ENCODE assay signal across 6 cellular contexts in the genomic region with DNA sequence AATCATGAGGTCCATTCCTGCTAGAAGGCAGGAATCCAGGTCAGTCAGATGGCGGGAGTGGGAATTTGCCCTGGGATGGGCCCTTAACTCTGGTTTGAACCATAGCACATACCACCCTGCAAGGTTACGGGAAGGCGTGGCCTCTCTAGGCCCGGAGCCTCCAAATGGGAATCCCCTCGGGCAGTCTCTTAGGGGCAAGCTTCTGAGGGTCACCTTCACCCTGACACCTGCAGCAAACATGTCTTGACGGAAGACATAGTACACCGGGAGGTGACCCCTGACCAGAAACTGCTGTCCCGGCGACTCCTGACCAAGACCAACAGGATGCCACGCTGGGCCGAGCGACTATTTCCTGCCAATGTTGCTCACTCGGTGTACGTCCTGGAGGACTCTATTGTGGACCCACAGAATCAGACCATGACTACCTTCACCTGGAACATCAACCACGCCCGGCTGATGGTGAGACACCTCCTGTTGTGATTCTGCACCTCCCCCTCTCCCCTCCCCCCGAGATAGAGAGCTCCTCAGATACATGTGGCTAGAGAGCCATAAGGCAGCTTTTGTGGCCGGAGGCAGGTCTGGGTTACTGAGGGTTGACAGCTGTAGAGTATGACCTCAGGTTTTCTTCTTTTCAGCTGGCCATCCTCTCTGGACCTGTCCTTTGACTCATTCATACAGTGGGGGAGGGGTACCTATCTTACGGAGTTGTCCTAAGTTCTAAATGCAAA. TPM values are rescaled to one million over a fixed set of nuclear protein-coding genes. Genes with fewer than 3 reads are reported as not detected.
DNase-seq lines count a peak whose midpoint lies in the region; ATAC-seq, FAIRE-seq and TF ChIP-seq lines count a peak whose summit lies in the region.

No MANE protein-coding gene starts in this region.

- TF ChIP-seq RAD21 in GM12878 (IDR thresholded peaks at IDR 0.05; ENCODE audit: insufficient read depth, low read depth, low read length) = no peak

- no peak; the same call in 1 of the 2 replicates for TF ChIP-seq POLR2A in GM12878 (IDR thresholded peaks at IDR 0.05; ENCODE audit: low read depth, low read length)

- no peaks in the 10 kb centered on the region for H3K27me3 ChIP-seq in GM12878 (replicated peaks in 1 of 2; ENCODE audit: control insufficient read depth in 2 of 2, insufficient read depth in 2 of 2, low read length in 1 of 2)
- no peaks in the 10 kb centered on the region for H3K27me3 ChIP-seq in neutrophil

- peaks cover 7 to 17% of the 10 kb centered on the region in 2 experiments for H3K36me3 ChIP-seq in GM12878 (ENCODE audit: control insufficient read depth in 2 of 2, insufficient read depth in 2 of 2, low read length in 1 of 2)
- peaks cover 51% of the 10 kb centered on the region for H3K36me3 ChIP-seq in neutrophil

- in situ Hi-C loops in GM12878 (cut with MboI) = no loop called here

- no peaks in the 10 kb centered on the region for H3K9me3 ChIP-seq in GM12878 (replicated peaks; ENCODE audit: control insufficient read depth, insufficient read depth, low read length)
- H3K9me3 ChIP-seq in neutrophil = no peaks in the 10 kb centered on the region

- H4K20me1 ChIP-seq in GM12878 (ENCODE audit: control insufficient read depth, insufficient read depth) = no peaks in the 10 kb centered on the region

- TF ChIP-seq EP300 in GM12878 (IDR thresholded peaks at IDR 0.05; ENCODE audit: borderline replicate concordance in 1 of 2, control insufficient read depth in 1 of 2, low read depth in 2 of 2, low read length in 2 of 2) = no peak

- CTCF ChIA-PET in GM12878 (lab: Yijun Ruan, JAX) = interaction anchor here (0.7 to 1.9 kb wide), 3 partner anchors 14 to 196 kb away, joined by 3 to 6 read pairs (median 3); no protein-coding TSS in a partner anchor

- peak; percentile 34 for ATAC-seq in GM12878

- peak overlapping the region; percentile 75 for H3K4me3 ChIP-seq in GM12878
- H3K4me3 ChIP-seq in neutrophil (ENCODE audit: low read depth in 1 of 2, low read length in 1 of 2) = peak overlapping the region; percentile 79 to 99

- WGBS in GM12878 (ENCODE audit: insufficient coverage, insufficient replicate concordance, low lambda C conversion rate, missing lambda C conversion rate) = 1% methylated on average over 17 of the region's 19 CpGs

- H3K79me2 ChIP-seq in GM12878 (ENCODE audit: control insufficient read depth, insufficient read depth, low read length) = peaks cover 48% of the 10 kb centered on the region

- POLR2A ChIA-PET in GM12878 (lab: Charles Lee) = interaction anchor here (0.6 to 0.8 kb wide), 7 partner anchors 47 to 244 kb away, joined by 3 to 9 read pairs (median 5); a partner anchor contains a TSS

- no peak for TF ChIP-seq CTCF in GM12878 (IDR thresholded peaks at IDR 0.05 in 2 of 3, conservative IDR thresholded peaks at IDR 0.05 in 1 of 3; ENCODE audit: control insufficient read depth in 2 of 3, extremely low read depth in 1 of 3, insufficient read depth in 1 of 3, low read depth in 3 of 3, low read length in 3 of 3)
- no peak for TF ChIP-seq CTCF in neutrophil (IDR thresholded peaks at IDR 0.05)

- SMC1A ChIA-PET in GM12878 (lab: Charles Lee; ENCODE audit: uncharacterized antibody, unreplicated experiment) = interaction anchor here (1.0 kb wide), 1 partner anchor 190 kb away, joined by 7 read pairs; no protein-coding TSS in a partner anchor

- H3K4me2 ChIP-seq in GM12878 (ENCODE audit: control insufficient read depth, insufficient read depth) = peak overlapping the region; percentile 94

- peak overlapping the region; percentile 72 for H3K9ac ChIP-seq in GM12878 (ENCODE audit: control insufficient read depth, insufficient read depth, low read length)

- BruUV-seq in GM12878 (replicated peaks; lab: Mats Ljungman, UMichigan) = TSS peak; percentile 82

- DNase-seq in NCI-H345 (lab: John Stamatoyannopoulos, UW) (peak; percentile 14), NCI-H345 treated with DMSO at 0.1 percent for 48 hours (lab: John Stamatoyannopoulos, UW; ENCODE audit: unreplicated experiment) (no peak), GM12878 (ENCODE audit: low read depth, low spot score) (no peak), amygdala (lab: John Stamatoyannopoulos, UW) (no peak), cerebellar nuclear complex (lab: John Stamatoyannopoulos, UW) (no peak)

- FAIRE-seq in GM12878 (lab: Jason Lieb, UNC) = no peak

- H3K27ac ChIP-seq in GM12878 (ENCODE audit: control insufficient read depth, insufficient read depth) (peak overlapping the region; percentile 90), neutrophil (peak overlapping the region; percentile 95)

- H3K4me1 ChIP-seq in GM12878 (ENCODE audit: control insufficient read depth, insufficient read depth, low read length) = peaks cover 38% of the 10 kb centered on the region
- H3K4me1 ChIP-seq in neutrophil (ENCODE audit: control insufficient read depth in 1 of 2, insufficient read depth in 1 of 2, low read depth in 1 of 2, low read length in 1 of 2) = peaks cover 85 to 89% of the 10 kb centered on the region in 2 experiments

- RAD21 ChIA-PET in GM12878 (lab: Charles Lee; ENCODE audit: unreplicated experiment) = interaction anchor here (0.6 to 1.3 kb wide), 3 partner anchors 9 to 191 kb away, joined by 3 to 5 read pairs (median 5); no protein-coding TSS in a partner anchor

- intact Hi-C loops in GM12878 (cut with micrococcal nuclease; ENCODE audit: unreplicated experiment) = loop anchor here (5.0 to 10.0 kb wide), 3 partner anchors 167 to 290 kb away; a partner anchor contains a TSS

- no peak overlapping the region for H2AFZ ChIP-seq in GM12878 (ENCODE audit: control insufficient read depth, low read depth, low read length)

RNA-seq across cellular contexts. Expression of a gene that starts 1.0 kb away (rescaled TPM):
- 23.2 and 24.5 TPM in 2 replicates for total RNA-seq in GM12878 (2013; cell fraction: nucleolus; rRNA removed)
- total RNA-seq in GM12878 (2014; rRNA removed) (190 and 251 TPM in 2 replicates), GM12878 (2014; rRNA removed; fragmentation: Illumina TruSeq; extraction: Trizol) (221 and 242 TPM in 2 replicates), GM12878 (2021) (259 and 261 TPM in 2 replicates)
- polyA plus RNA-seq in GM12878 (2011; ENCODE audit: low read depth) = 42.5 TPM
- polyA plus RNA-seq in GM12878 (2011; rRNA removed) (171 and 256 TPM in 2 replicates), GM12878 (2014; fragmentation: Illumina TruSeq; extraction: Trizol) (157 and 248 TPM in 2 replicates), GM12878 (2014; fragmentation: Nextera tagmentation; extraction: Ambion mirVana) (100 to 1,000 TPM in 1 of 2 experiments, 10 to 100 TPM in 1; 30.9 to 106 TPM), GM12878 (2014; rRNA removed) (414 and 449 TPM in 2 replicates), GM12878 (2016; fragmentation: Nextera tagmentation; extraction: Ambion mirVana) (100 to 1,000 TPM; 529 to 584 TPM)
- polyA plus RNA-seq in GM12878 (2011; cell fraction: cytosol; rRNA removed) = 352 and 401 TPM in 2 replicates
- 123 and 139 TPM in 2 replicates for polyA plus RNA-seq in GM12878 (2011; cell fraction: nucleus; rRNA removed)
- polyA plus RNA-seq in GM12878 (2012) = 120 and 141 TPM in 2 replicates
- 114 and 144 TPM in 2 replicates for polyA minus RNA-seq in GM12878 (2011; rRNA and poly(A)+ RNA removed)
- 60.1 and 62.4 TPM in 2 replicates for polyA minus RNA-seq in GM12878 (2011; cell fraction: cytosol; rRNA and poly(A)+ RNA removed)
- polyA minus RNA-seq in GM12878 (2011; cell fraction: nucleus; rRNA and poly(A)+ RNA removed) = 28.7 and 43.0 TPM in 2 replicates

RNA-seq across cellular contexts. Expression of a gene that starts 1.0 kb away (rescaled TPM):
- 10.2 and 10.5 TPM in 2 replicates for total RNA-seq in GM12878 (2013; cell fraction: nucleolus; rRNA removed)
- 25.7 and 31.0 TPM in 2 replicates for total RNA-seq in GM12878 (2014; rRNA removed)
- total RNA-seq in GM12878 (2014; rRNA removed; fragmentation: Illumina TruSeq; extraction: Trizol) = 11.9 and 12.1 TPM in 2 replicates
- total RNA-seq in GM12878 (2021) = 27.6 and 30.3 TPM in 2 replicates
- polyA plus RNA-seq in GM12878 (2011; ENCODE audit: low read depth) = 18.3 TPM
- polyA plus RNA-seq in GM12878 (2011; rRNA removed) = 15.0 and 22.3 TPM in 2 replicates
- 29.7 and 37.0 TPM in 2 replicates for polyA plus RNA-seq in GM12878 (2011; cell fraction: cytosol; rRNA removed)
- polyA plus RNA-seq in GM12878 (2011; cell fraction: nucleus; rRNA removed) = 63.9 and 79.7 TPM in 2 replicates
- polyA plus RNA-seq in GM12878 (2012) = 29.2 and 29.8 TPM in 2 replicates
- polyA plus RNA-seq in GM12878 (2014; fragmentation: Illumina TruSeq; extraction: Trizol) = 14.1 and 15.1 TPM in 2 replicates
- 10 to 100 TPM in 1 of 2 experiments, 1 to 10 TPM in 1; 8.0 to 12.8 TPM for polyA plus RNA-seq in GM12878 (2014; fragmentation: Nextera tagmentation; extraction: Ambion mirVana)
- polyA plus RNA-seq in GM12878 (2014; rRNA removed) = 44.4 and 50.8 TPM in 2 replicates
- polyA plus RNA-seq in GM12878 (2016; fragmentation: Nextera tagmentation; extraction: Ambion mirVana) = 10 to 100 TPM; 26.4 to 28.4 TPM
- polyA minus RNA-seq in GM12878 (2011; rRNA and poly(A)+ RNA removed) = 6.9 and 10.0 TPM in 2 replicates
- 3.6 and 5.7 TPM in 2 replicates for polyA minus RNA-seq in GM12878 (2011; cell fraction: cytosol; rRNA and poly(A)+ RNA removed)
- 9.4 and 16.1 TPM in 2 replicates for polyA minus RNA-seq in GM12878 (2011; cell fraction: nucleus; rRNA and poly(A)+ RNA removed)

RNA-seq across cellular contexts. Expression of a gene that starts 7.1 kb away (rescaled TPM):
- total RNA-seq in GM12878 (2013; cell fraction: nucleolus; rRNA removed) = 14.3 and 15.7 TPM in 2 replicates
- 26.9 and 27.4 TPM in 2 replicates for total RNA-seq in GM12878 (2014; rRNA removed)
- total RNA-seq in GM12878 (2014; rRNA removed; fragmentation: Illumina TruSeq; extraction: Trizol) = 3.5 and 3.8 TPM in 2 replicates
- 20.5 and 26.7 TPM in 2 replicates for total RNA-seq in GM12878 (2021)
- 2.8 TPM for polyA plus RNA-seq in GM12878 (2011; ENCODE audit: low read depth)
- 4.1 and 13.3 TPM in 2 replicates for polyA plus RNA-seq in GM12878 (2011; rRNA removed)
- polyA plus RNA-seq in GM12878 (2011; cell fraction: cytosol; rRNA removed) = 13.5 and 26.2 TPM in 2 replicates
- 63.9 and 69.4 TPM in 2 replicates for polyA plus RNA-seq in GM12878 (2011; cell fraction: nucleus; rRNA removed)
- 14.0 and 14.1 TPM in 2 replicates for polyA plus RNA-seq in GM12878 (2012)
- polyA plus RNA-seq in GM12878 (2014; fragmentation: Illumina TruSeq; extraction: Trizol) = 0.79 and 1.7 TPM in 2 replicates
- under 1 TPM; 0.24 to 0.93 TPM for polyA plus RNA-seq in GM12878 (2014; fragmentation: Nextera tagmentation; extraction: Ambion mirVana)
- 29.8 and 36.2 TPM in 2 replicates for polyA plus RNA-seq in GM12878 (2014; rRNA removed)
- polyA plus RNA-seq in GM12878 (2016; fragmentation: Nextera tagmentation; extraction: Ambion mirVana) = 10 to 100 TPM; 13.7 to 15.5 TPM
- polyA minus RNA-seq in GM12878 (2011; rRNA and poly(A)+ RNA removed) = 3.0 and 7.4 TPM in 2 replicates
- polyA minus RNA-seq in GM12878 (2011; cell fraction: cytosol; rRNA and poly(A)+ RNA removed) = 3.8 and 6.5 TPM in 2 replicates
- polyA minus RNA-seq in GM12878 (2011; cell fraction: nucleus; rRNA and poly(A)+ RNA removed) = 9.9 and 20.9 TPM in 2 replicates

RNA-seq across cellular contexts. Expression of a gene that starts 46.9 kb away (rescaled TPM):
- total RNA-seq in GM12878 (2013; cell fraction: nucleolus; rRNA removed) = 195 and 213 TPM in 2 replicates
- total RNA-seq in GM12878 (2014; rRNA removed) = 184 and 207 TPM in 2 replicates
- 98.9 and 112 TPM in 2 replicates for total RNA-seq in GM12878 (2014; rRNA removed; fragmentation: Illumina TruSeq; extraction: Trizol)
- total RNA-seq in GM12878 (2021) = 117 and 121 TPM in 2 replicates
- 35.5 TPM for polyA plus RNA-seq in GM12878 (2011; ENCODE audit: low read depth)
- 55.9 and 104 TPM in 2 replicates for polyA plus RNA-seq in GM12878 (2011; rRNA removed)
- polyA plus RNA-seq in GM12878 (2011; cell fraction: cytosol; rRNA removed) = 273 and 308 TPM in 2 replicates
- polyA plus RNA-seq in GM12878 (2011; cell fraction: nucleus; rRNA removed) = 210 and 234 TPM in 2 replicates
- polyA plus RNA-seq in GM12878 (2012) = 139 and 151 TPM in 2 replicates
- polyA plus RNA-seq in GM12878 (2014; fragmentation: Illumina TruSeq; extraction: Trizol) = 84.1 and 178 TPM in 2 replicates
- polyA plus RNA-seq in GM12878 (2014; fragmentation: Nextera tagmentation; extraction: Ambion mirVana) = 10 to 100 TPM in 1 of 2 experiments, 1 to 10 TPM in 1; 2.4 to 11.4 TPM
- 179 and 230 TPM in 2 replicates for polyA plus RNA-seq in GM12878 (2014; rRNA removed)
- 100 to 1,000 TPM; 252 to 264 TPM for polyA plus RNA-seq in GM12878 (2016; fragmentation: Nextera tagmentation; extraction: Ambion mirVana)
- 197 and 327 TPM in 2 replicates for polyA minus RNA-seq in GM12878 (2011; rRNA and poly(A)+ RNA removed)
- 100 and 110 TPM in 2 replicates for polyA minus RNA-seq in GM12878 (2011; cell fraction: cytosol; rRNA and poly(A)+ RNA removed)
- polyA minus RNA-seq in GM12878 (2011; cell fraction: nucleus; rRNA and poly(A)+ RNA removed) = 69.0 and 97.6 TPM in 2 replicates

RNA-seq across cellular contexts. Expression of a gene that starts 53.2 kb away (rescaled TPM):
- 111 and 131 TPM in 2 replicates for total RNA-seq in GM12878 (2013; cell fraction: nucleolus; rRNA removed)
- 56.5 and 68.1 TPM in 2 replicates for total RNA-seq in GM12878 (2014; rRNA removed)
- 25.1 and 30.4 TPM in 2 replicates for total RNA-seq in GM12878 (2014; rRNA removed; fragmentation: Illumina TruSeq; extraction: Trizol)
- 65.6 and 72.9 TPM in 2 replicates for total RNA-seq in GM12878 (2021)
- polyA plus RNA-seq in GM12878 (2011; ENCODE audit: low read depth) = 6.4 TPM
- 28.8 and 57.1 TPM in 2 replicates for polyA plus RNA-seq in GM12878 (2011; rRNA removed)
- 90.6 and 104 TPM in 2 replicates for polyA plus RNA-seq in GM12878 (2011; cell fraction: cytosol; rRNA removed)
- 281 and 299 TPM in 2 replicates for polyA plus RNA-seq in GM12878 (2011; cell fraction: nucleus; rRNA removed)
- polyA plus RNA-seq in GM12878 (2012) = 30.7 and 40.7 TPM in 2 replicates
- 4.4 and 35.8 TPM in 2 replicates for polyA plus RNA-seq in GM12878 (2014; fragmentation: Illumina TruSeq; extraction: Trizol)
- polyA plus RNA-seq in GM12878 (2014; fragmentation: Nextera tagmentation; extraction: Ambion mirVana) = 1 to 10 TPM in 1 of 2 experiments, under 1 TPM in 1; 0.19 to 1.3 TPM
- 88.7 and 91.9 TPM in 2 replicates for polyA plus RNA-seq in GM12878 (2014; rRNA removed)
- 10 to 100 TPM; 53.6 to 56.0 TPM for polyA plus RNA-seq in GM12878 (2016; fragmentation: Nextera tagmentation; extraction: Ambion mirVana)
- 40.5 and 82.2 TPM in 2 replicates for polyA minus RNA-seq in GM12878 (2011; rRNA and poly(A)+ RNA removed)
- polyA minus RNA-seq in GM12878 (2011; cell fraction: cytosol; rRNA and poly(A)+ RNA removed) = 26.2 and 29.3 TPM in 2 replicates
- polyA minus RNA-seq in GM12878 (2011; cell fraction: nucleus; rRNA and poly(A)+ RNA removed) = 52.3 and 74.0 TPM in 2 replicates
